Comparison of ENCODE assay signal across 21 cellular contexts in genomic region chr11:33708970-33709369, GRCh38. TPM values are rescaled to one million over a fixed set of nuclear protein-coding genes. Genes with fewer than 3 reads are reported as not detected.
DNase-seq lines count a peak whose midpoint lies in the region; ATAC-seq and TF ChIP-seq lines count a peak whose summit lies in the region.
"Had no signal": no experiment of that assay in that cellular context is flagged by ENCODE, and none has a peak within 500 bp of the region (broad histone marks: within the 10 kb centered on the region; RNA-seq: fewer than 3 reads in every experiment).

No MANE protein-coding gene starts in this region.

- H3K9me3 ChIP-seq in left ventricle myocardium inferior (replicated peaks) (no peaks in the 10 kb centered on the region), RWPE2 (ENCODE audit: severe bottlenecking) (no peaks in the 10 kb centered on the region)

- H3K27me3 ChIP-seq in left ventricle myocardium inferior (ENCODE audit: low read depth) (no peaks in the 10 kb centered on the region), RWPE2 (ENCODE audit: insufficient read depth, poor library complexity, severe bottlenecking) (no peaks in the 10 kb centered on the region)

- DNase-seq in left ventricle myocardium inferior (no peak), left cardiac atrium (no peak), RWPE2 (ENCODE audit: low spot score) (no peak), epithelial cell of prostate (ENCODE audit: low read depth, low spot score) (no peak), anterior cingulate cortex (lab: John Stamatoyannopoulos, UW) (no peak), NCI-H1417 (lab: John Stamatoyannopoulos, UW) (no peak)
- DNase-seq in stimulated activated CD4-positive, alpha-beta T cell treated with anti-CD3 and anti-CD28 coated beads, Interleukin-12 subunit alpha, Interleukin-12 subunit beta, amount 100 ng/mL, for 4 hours = no peak
- DNase-seq: 8988T; CD4-positive, alpha-beta memory T cell; H7; NCI-H1105 treated with DMSO at 0.1 percent for 48 hours; NCI-H187 treated with DMSO at 0.1 percent for 48 hours; NCI-H226; NCI-H524; NCI-H82; SHP77; T-cell had no signal

- TF ChIP-seq CTCF in left ventricle myocardium inferior (IDR thresholded peaks at IDR 0.05; ENCODE audit: borderline replicate concordance) (no peak), RWPE2 (IDR thresholded peaks at IDR 0.05; ENCODE audit: poor library complexity, severe bottlenecking) (no peak)

- H3K36me3 ChIP-seq in left ventricle myocardium inferior = peaks cover 67% of the 10 kb centered on the region
- H3K36me3 ChIP-seq in RWPE2 (ENCODE audit: low read depth) = peaks cover 90% of the 10 kb centered on the region
- peaks cover 4% of the 10 kb centered on the region for H3K36me3 ChIP-seq in urinary bladder (ENCODE audit: insufficient read depth)

- intact Hi-C loops in left ventricle myocardium inferior (cut with micrococcal nuclease) (no loop called here), left cardiac atrium (cut with DNase I) (no loop called here)

- H3K4me1 ChIP-seq in left ventricle myocardium inferior (peaks cover 88% of the 10 kb centered on the region), RWPE2 (ENCODE audit: insufficient read depth, poor library complexity, severe bottlenecking) (peaks cover 42% of the 10 kb centered on the region), urinary bladder (ENCODE audit: insufficient read depth) (no peaks in the 10 kb centered on the region)

- H3K4me3 ChIP-seq in left ventricle myocardium inferior = no peak overlapping the region
- H3K4me3 ChIP-seq in RWPE2 (ENCODE audit: severe bottlenecking) = no peak overlapping the region
- H3K4me3 ChIP-seq in urinary bladder (ENCODE audit: low read depth, low read length) = no peak overlapping the region
- H3K4me3 ChIP-seq: SK-N-MC had no signal

- ATAC-seq in left cardiac atrium = no peak
- ATAC-seq in RWPE2 (ENCODE audit: low read depth) = no peak
- ATAC-seq: T-cell had no signal

- WGBS in urinary bladder = 91% methylated on average over 1 of the region's 1 CpG

- H3K27ac ChIP-seq in left ventricle myocardium inferior (replicated peaks) = peak overlapping the region; percentile 89
- peak overlapping the region; percentile 100 for H3K27ac ChIP-seq in RWPE2 (ENCODE audit: poor library complexity, severe bottlenecking)
- H3K27ac ChIP-seq in epithelial cell of prostate = peak overlapping the region; percentile 100
- peak overlapping the region; percentile 30 for H3K27ac ChIP-seq in urinary bladder (ENCODE audit: low read depth)
- H3K27ac ChIP-seq: SK-N-MC had no signal

RNA-seq across cellular contexts. Expression of gene C11orf91, which starts 8.3 kb away (rescaled TPM):
- total RNA-seq in left ventricle myocardium inferior (not detected), left cardiac atrium (1 to 10 TPM in 1 of 2 donors, under 1 TPM in 1; 0.29 to 1.7 TPM), urinary bladder (not detected)
- polyA plus RNA-seq in urinary bladder = not detected
- total RNA-seq: H7, HT-29 had no signal
- polyA plus RNA-seq: BJ; CD4-positive, alpha-beta memory T cell had no signal

RNA-seq across cellular contexts. Expression of gene CD59, which starts 27.3 kb away (rescaled TPM):
- total RNA-seq in left ventricle myocardium inferior (789 TPM), left cardiac atrium (100 to 1,000 TPM; 633 to 874 TPM), urinary bladder (143 TPM)
- 464 TPM for polyA plus RNA-seq in urinary bladder

Comparison
In these comparisons a context has a peak if more than half of its experiments do, and no peak if none do; other contexts are left out.
1. H3K27ac ChIP-seq: peak in every context shown above with its lines; median percentile 100 in RWPE2; 100 in epithelial cell of prostate; 89 in left ventricle myocardium inferior; 30 in urinary bladder.